In the genomic region with DNA sequence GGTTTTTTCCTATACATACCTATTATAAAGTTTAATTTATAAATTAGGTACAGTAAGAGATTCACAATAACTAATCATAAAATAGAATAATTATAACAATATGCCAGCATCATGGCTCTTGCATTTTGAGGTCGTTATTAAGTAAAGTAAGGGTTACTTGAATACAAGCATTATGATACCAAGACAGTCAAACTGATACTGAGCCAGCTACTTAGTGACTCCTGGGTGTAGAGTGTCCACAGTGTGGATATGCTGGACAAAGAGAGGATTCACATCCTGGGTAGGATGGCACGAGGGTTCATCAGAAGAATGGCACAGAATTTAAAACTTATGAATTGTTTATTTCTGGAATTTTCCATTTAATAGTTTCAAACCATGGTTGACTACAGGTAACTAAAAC, we compare ENCODE assay signal across 15 cellular contexts. TPM values are rescaled to one million over a fixed set of nuclear protein-coding genes. Genes with fewer than 3 reads are reported as not detected.
DNase-seq lines count a peak whose midpoint lies in the region; ATAC-seq and TF ChIP-seq lines count a peak whose summit lies in the region.
"Had no signal": no experiment of that assay in that cellular context is flagged by ENCODE, and none has a peak within 500 bp of the region (broad histone marks: within the 10 kb centered on the region; RNA-seq: fewer than 3 reads in every experiment).

No MANE protein-coding gene starts in this region.

- H3K36me3 Mint-ChIP-seq in activated T-cell treated with anti-CD3 and anti-CD28 coated beads, Interleukin-2, amount 50 U/mL, for 72 hours (ENCODE audit: insufficient read depth in 2 of 2), result no peaks in the 10 kb centered on the region
- H3K36me3 Mint-ChIP-seq: activated naive CD4-positive, alpha-beta T cell treated with anti-CD3 and anti-CD28 coated beads, Interleukin-2, amount 50 U/mL, for 72 hours; natural killer cell treated with Interleukin-12 subunit alpha and Interleukin-12 subunit beta and Interleukin-15 and Interleukin-18, amount 100 ng/mL, for 72 hours had no signal

- no peak overlapping the region for H3K4me3 Mint-ChIP-seq in activated T-cell treated with anti-CD3 and anti-CD28 coated beads, Interleukin-2, amount 50 U/mL, for 72 hours
- H3K4me3 Mint-ChIP-seq: natural killer cell treated with Interleukin-12 subunit alpha and Interleukin-12 subunit beta and Interleukin-15 and Interleukin-18, amount 100 ng/mL, for 72 hours had no signal

- ATAC-seq in GM18505 (IDR thresholded peaks at IDR 0.05; ENCODE audit: unreplicated experiment) (peak; percentile 35), GM19397 (IDR thresholded peaks at IDR 0.05; ENCODE audit: unreplicated experiment) (peak; percentile 31), HG02798 (IDR thresholded peaks at IDR 0.05; ENCODE audit: poor library complexity, unreplicated experiment) (peak; percentile 46), HG03378 (IDR thresholded peaks at IDR 0.05; ENCODE audit: unreplicated experiment) (peak; percentile 54)
- no peak for ATAC-seq in activated T-cell treated with anti-CD3 and anti-CD28 coated beads, Interleukin-2, amount 50 U/mL, for 72 hours (replicated peaks in 1 of 2)
- ATAC-seq: activated naive CD4-positive, alpha-beta T cell treated with anti-CD3 and anti-CD28 coated beads, Interleukin-2, amount 50 U/mL, for 72 hours had no signal

- no peak overlapping the region for H3K27ac Mint-ChIP-seq in activated T-cell treated with anti-CD3 and anti-CD28 coated beads, Interleukin-2, amount 50 U/mL, for 72 hours
- H3K27ac Mint-ChIP-seq: activated naive CD4-positive, alpha-beta T cell treated with anti-CD3 and anti-CD28 coated beads, Interleukin-2, amount 50 U/mL, for 72 hours; natural killer cell treated with Interleukin-12 subunit alpha and Interleukin-12 subunit beta and Interleukin-15 and Interleukin-18, amount 100 ng/mL, for 72 hours had no signal

- TF ChIP-seq POLR2A in GM18505 (IDR thresholded peaks at IDR 0.05; ENCODE audit: borderline replicate concordance, extremely low read depth, insufficient read depth, insufficient read length), result no peak

- no peaks in the 10 kb centered on the region for H3K9me3 Mint-ChIP-seq in activated T-cell treated with anti-CD3 and anti-CD28 coated beads, Interleukin-2, amount 50 U/mL, for 72 hours
- H3K9me3 Mint-ChIP-seq: activated naive CD4-positive, alpha-beta T cell treated with anti-CD3 and anti-CD28 coated beads, Interleukin-2, amount 50 U/mL, for 72 hours; natural killer cell treated with Interleukin-12 subunit alpha and Interleukin-12 subunit beta and Interleukin-15 and Interleukin-18, amount 100 ng/mL, for 72 hours had no signal

- H3K4me1 Mint-ChIP-seq in activated T-cell treated with anti-CD3 and anti-CD28 coated beads, Interleukin-2, amount 50 U/mL, for 72 hours (ENCODE audit: low read depth), result no peaks in the 10 kb centered on the region

- intact Hi-C loops in posterior vena cava (cut with DNase I), result no loop called here

- no peak for DNase-seq in stimulated activated CD4-positive, alpha-beta T cell treated with anti-CD3 and anti-CD28 coated beads, Interleukin-2, amount 100 ng/mL, for 48 hours
- DNase-seq in posterior vena cava (ENCODE audit: low spot score), result no peak
- no peak for DNase-seq in RPMI8226
- DNase-seq in activated T-cell treated with anti-CD3 and anti-CD28 coated beads, Interleukin-2, amount 50 U/mL, for 72 hours, result no peak
- DNase-seq: activated CD4-positive, CD25-positive, alpha-beta regulatory T cell; effector memory CD4-positive, alpha-beta T cell; NCI-H2227 treated with DMSO at 0.1 percent for 48 hours; stimulated activated CD4-positive, alpha-beta T cell treated with anti-CD3 and anti-CD28 coated beads, Interleukin-1b, Interleukin-23, amount 100 ng/mL, for 48 hours; trophoblast cell had no signal

- H3K27me3 Mint-ChIP-seq in activated T-cell treated with anti-CD3 and anti-CD28 coated beads, Interleukin-2, amount 50 U/mL, for 72 hours (ENCODE audit: low read depth), result no peaks in the 10 kb centered on the region

RNA-seq across cellular contexts. Expression of a gene that starts 8.2 kb away (rescaled TPM):
- total RNA-seq in posterior vena cava, result 1 to 10 TPM; 6.7 to 9.2 TPM
- not detected for total RNA-seq in activated T-cell treated with anti-CD3 and anti-CD28 coated beads, Interleukin-2, amount 50 U/mL, for 72 hours
- total RNA-seq: activated naive CD4-positive, alpha-beta T cell treated with anti-CD3 and anti-CD28 coated beads, Interleukin-2, amount 50 U/mL, for 72 hours; natural killer cell treated with Interleukin-12 subunit alpha and Interleukin-12 subunit beta and Interleukin-15 and Interleukin-18, amount 100 ng/mL, for 72 hours had no signal

Comparison
In these comparisons a context has a peak if more than half of its experiments do, and no peak if none do; other contexts are left out.
1. ATAC-seq: peak in GM18505 (single experiment), GM19397 (single experiment), HG02798 (single experiment) and HG03378 (single experiment); none in activated T-cell treated with anti-CD3 and anti-CD28 coated beads, Interleukin-2, amount 50 U/mL, for 72 hours (0 of 2).
2. RNA of a gene that starts 8.2 kb away (total RNA-seq): 6.7 to 9.2 TPM in posterior vena cava; not detected in activated T-cell treated with anti-CD3 and anti-CD28 coated beads, Interleukin-2, amount 50 U/mL, for 72 hours; every median in the first group is over 4 times any median in the second.